In the genomic region with DNA sequence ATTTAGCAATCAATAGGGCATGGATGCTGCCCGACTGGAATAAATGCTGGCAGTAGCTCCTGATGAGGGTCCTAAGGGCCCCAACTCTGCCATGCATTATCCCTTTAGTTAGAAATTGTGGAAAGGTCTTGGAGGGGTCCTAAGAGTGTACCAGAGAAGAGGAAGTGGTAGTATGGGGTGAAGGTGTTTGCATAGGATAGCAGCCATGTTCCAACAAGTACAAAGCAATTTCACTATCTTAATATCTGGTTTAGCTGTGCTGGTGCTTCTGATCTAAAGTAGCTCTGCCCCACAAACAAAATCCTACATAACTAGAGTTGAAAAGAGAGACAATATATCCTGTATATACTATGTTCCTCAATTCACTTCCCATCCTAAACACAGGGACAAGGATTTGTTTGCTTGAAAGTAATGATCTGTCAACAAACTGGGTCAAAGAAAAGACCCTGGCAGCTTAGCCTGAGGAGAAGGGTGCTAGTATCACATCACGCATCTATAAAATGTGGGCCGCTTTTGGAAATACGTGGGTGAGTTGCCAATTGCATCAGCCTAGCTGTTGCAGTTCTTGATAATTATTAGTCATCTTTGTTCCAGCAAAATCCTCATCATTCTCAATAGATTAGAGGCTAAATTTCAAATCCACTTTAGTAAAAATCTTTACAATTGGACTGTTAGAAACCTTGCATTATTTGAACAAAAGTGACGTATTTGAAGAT, we compare ENCODE assay signal across 17 cellular contexts. TPM values are rescaled to one million over a fixed set of nuclear protein-coding genes. Genes with fewer than 3 reads are reported as not detected.
A peak's percentile ranks its signal among the peaks of the same experiment; 100 is the strongest.
DNase-seq lines count a peak whose midpoint lies in the region; ATAC-seq and TF ChIP-seq lines count a peak whose summit lies in the region.
"Had no signal": no experiment of that assay in that cellular context is flagged by ENCODE, and none has a peak within 500 bp of the region (broad histone marks: within the 10 kb centered on the region; RNA-seq: fewer than 3 reads in every experiment).

No MANE protein-coding gene starts in this region.

- no peak overlapping the region for H2BK120ac ChIP-seq in IMR-90 (ENCODE audit: low read depth, low read length)

- DNase-seq in IMR-90 (peak; percentile 16), cardiac fibroblast (ENCODE audit: low read depth in 2 of 2) (peak; percentile 64 to 65), KBM-7 (no peak), NCI-H345 treated with DMSO at 0.1 percent for 48 hours (lab: John Stamatoyannopoulos, UW; ENCODE audit: unreplicated experiment) (no peak), NCI-H128 (lab: John Stamatoyannopoulos, UW; ENCODE audit: unreplicated experiment) (no peak)
- peak; percentile 53 for DNase-seq in stimulated activated CD4-positive, alpha-beta T cell treated with anti-CD3 and anti-CD28 coated beads, Interleukin-1b, Interleukin-23, amount 100 ng/mL, for 48 hours
- DNase-seq: aorta, dorsolateral prefrontal cortex, foreskin keratinocyte, MV-4-11, right lobe of liver, trophoblast cell had no signal

- no peak for ATAC-seq in IMR-90 (ENCODE audit: low read depth)
- no peak for ATAC-seq in HG02840 (IDR thresholded peaks at IDR 0.05; ENCODE audit: low FRiP score, unreplicated experiment)
- ATAC-seq: foreskin keratinocyte, right lobe of liver had no signal

- no peaks in the 10 kb centered on the region for H3K9me3 ChIP-seq in IMR-90 (ENCODE audit: control insufficient read depth, insufficient read depth, low read length)
- H3K9me3 ChIP-seq: right lobe of liver, SJSA1 had no signal

- in situ Hi-C loops in IMR-90 (cut with MboI; ENCODE audit: low sequenced_read_pairs) (no loop called here), KBM-7 (cut with MboI; ENCODE audit: low pct_unique_long_range_greater_than_20kb, low sequenced_read_pairs) (loop anchor here (25.0 kb wide), 1 partner anchor 222 kb away; no protein-coding TSS in a partner anchor)

- H3K27me3 ChIP-seq in ACC112 (ENCODE audit: insufficient read depth, low read length), result no peaks in the 10 kb centered on the region
- no peaks in the 10 kb centered on the region; the same call in 1 of the 2 replicates for H3K27me3 ChIP-seq in IMR-90 (ENCODE audit: control insufficient read depth, insufficient read depth, low read length)
- H3K27me3 ChIP-seq: BLaER1 treated with 17β-estradiol and CSF1 and Interleukin-3, amounts not matched to agents 10 nM and 100 nM; dorsolateral prefrontal cortex; foreskin keratinocyte; neural progenitor cell; right lobe of liver; SJSA1 had no signal

- H4K20me1 ChIP-seq in IMR-90 (ENCODE audit: insufficient read depth, low read length), result no peaks in the 10 kb centered on the region
- H4K20me1 ChIP-seq: BLaER1 treated with 17β-estradiol and CSF1 and Interleukin-3, amounts not matched to agents 10 nM and 100 nM had no signal

- H3K79me1 ChIP-seq in IMR-90 (ENCODE audit: low read depth in 1 of 2, low read length in 2 of 2), result no peaks in the 10 kb centered on the region

- no peak overlapping the region for H4K91ac ChIP-seq in IMR-90 (ENCODE audit: insufficient read depth, low read depth, low read length)

- WGBS in IMR-90 (ENCODE audit: extremely low coverage in 2 of 2, insufficient read length in 1 of 2), 2 experiments, result no CpG with 5 or more reads among the region's 5 CpGs

- H2AFZ ChIP-seq in ACC112 (ENCODE audit: low read length, unreplicated experiment), result peak overlapping the region; percentile 79
- no peak overlapping the region for H2AFZ ChIP-seq in IMR-90 (replicated peaks; ENCODE audit: low read length, poor library complexity)
- H2AFZ ChIP-seq: neural progenitor cell had no signal

- dilution Hi-C loops in IMR-90 (cut with HindIII; ENCODE audit: low sequenced_read_pairs, unreplicated experiment), result no loop called here

- no peak overlapping the region for H4K5ac ChIP-seq in IMR-90 (ENCODE audit: low read depth, low read length)

- H2BK15ac ChIP-seq in IMR-90 (ENCODE audit: low read depth, low read length), result no peak overlapping the region

- H3K4ac ChIP-seq in IMR-90 (ENCODE audit: low read depth, low read length), result no peak overlapping the region

- no peak overlapping the region for H2AK9ac ChIP-seq in IMR-90 (replicated peaks; ENCODE audit: low read depth, low read length, poor library complexity)

- H3K36me3 ChIP-seq in ACC112 (ENCODE audit: insufficient read depth, low read length), result no peaks in the 10 kb centered on the region
- H3K36me3 ChIP-seq in IMR-90 (ENCODE audit: control insufficient read depth, insufficient read depth, low read length), result peaks cover 2% of the 10 kb centered on the region; the same call in 1 of the 2 replicates
- H3K36me3 ChIP-seq: neural progenitor cell, right lobe of liver, SJSA1 had no signal

- no peak for TF ChIP-seq CTCF in IMR-90 (conservative IDR thresholded peaks at IDR 0.05; ENCODE audit: low read depth, low read length)
- no peak for TF ChIP-seq CTCF in cardiac fibroblast (IDR thresholded peaks at IDR 0.05; ENCODE audit: low read depth, low read length)

- H3K14ac ChIP-seq in IMR-90 (replicated peaks; ENCODE audit: low read depth, low read length), result no peak overlapping the region

- H2BK20ac ChIP-seq in IMR-90 (ENCODE audit: low read depth, low read length), result no peak overlapping the region

- intact Hi-C loops in IMR-90 (cut with micrococcal nuclease), result loop anchor here (5.0 to 10.0 kb wide), 2 partner anchors 32 to 455 kb away; a partner anchor contains a TSS

- no peak overlapping the region for H3K4me3 ChIP-seq in ACC112 (ENCODE audit: low read depth, low read length)
- no peak overlapping the region for H3K4me3 ChIP-seq in IMR-90 (ENCODE audit: insufficient read depth, low read depth, low read length)
- H3K4me3 ChIP-seq in cardiac fibroblast (replicated peaks in 1 of 2; ENCODE audit: low read depth in 2 of 2, low read length in 2 of 2), result no peak overlapping the region
- H3K4me3 ChIP-seq: BLaER1 treated with 17β-estradiol and CSF1 and Interleukin-3, amounts not matched to agents 10 nM and 100 nM; dorsolateral prefrontal cortex; neural progenitor cell; right lobe of liver; SJSA1 had no signal

- no peak overlapping the region for H3K18ac ChIP-seq in IMR-90 (ENCODE audit: low read depth, low read length)

- no peak overlapping the region for H3K56ac ChIP-seq in IMR-90 (ENCODE audit: extremely low read depth, insufficient read depth, low read length)

- H3K4me1 ChIP-seq in ACC112 (ENCODE audit: control insufficient read depth, insufficient read depth, low read length, unreplicated experiment), result peaks cover 11% of the 10 kb centered on the region
- H3K4me1 ChIP-seq in IMR-90 (ENCODE audit: control insufficient read depth, insufficient read depth, low read length), result no peaks in the 10 kb centered on the region
- H3K4me1 ChIP-seq: foreskin keratinocyte, neural progenitor cell, right lobe of liver, SJSA1 had no signal

- H3K9me1 ChIP-seq in IMR-90 (ENCODE audit: insufficient read depth, low read length), result no peaks in the 10 kb centered on the region

- no peak overlapping the region for H4K8ac ChIP-seq in IMR-90 (ENCODE audit: low read depth in 2 of 2, low read length in 2 of 2)

- CTCF ChIA-PET in IMR-90 (lab: Yijun Ruan, JAX), result interaction anchor here (0.6 kb wide), 1 partner anchor 1254 kb away, joined by 3 read pairs; no protein-coding TSS in a partner anchor

- no peak overlapping the region for H3K23ac ChIP-seq in IMR-90 (ENCODE audit: low read depth, low read length)

- H2BK5ac ChIP-seq in IMR-90 (ENCODE audit: low read depth, low read length, poor library complexity, severe bottlenecking), result no peak overlapping the region

- no peak overlapping the region for H3K4me2 ChIP-seq in IMR-90 (ENCODE audit: low read depth, low read length)
- H3K4me2 ChIP-seq: neural progenitor cell had no signal

- H3K79me2 ChIP-seq in ACC112 (ENCODE audit: control insufficient read depth, insufficient read depth, low read length, unreplicated experiment), result no peaks in the 10 kb centered on the region

- no peak overlapping the region for H2AK5ac ChIP-seq in IMR-90 (ENCODE audit: low read depth, low read length)

- no TSS peak for BruUV-seq in IMR-90 (replicated peaks; lab: Mats Ljungman, UMichigan)

- H3K27ac ChIP-seq in ACC112 (ENCODE audit: low read depth, low read length), result peak overlapping the region; percentile 49
- no peak overlapping the region for H3K27ac ChIP-seq in IMR-90 (ENCODE audit: insufficient read depth, low read length)
- H3K27ac ChIP-seq: BLaER1 treated with 17β-estradiol and CSF1 and Interleukin-3, amounts not matched to agents 10 nM and 100 nM; foreskin keratinocyte; neural progenitor cell; right lobe of liver; SJSA1 had no signal

- no peak overlapping the region for H3K9ac ChIP-seq in IMR-90 (ENCODE audit: low read depth, low read length)
- H3K9ac ChIP-seq: BLaER1 treated with 17β-estradiol and CSF1 and Interleukin-3, amounts not matched to agents 10 nM and 100 nM; neural progenitor cell had no signal

- TF ChIP-seq RAD21 in IMR-90 (IDR thresholded peaks at IDR 0.05; ENCODE audit: low read length), result no peak

- POLR2A ChIA-PET in IMR-90 (lab: Charles Lee; ENCODE audit: unreplicated experiment), result no interaction called here

- TF ChIP-seq POLR2A in IMR-90 (IDR thresholded peaks at IDR 0.05; ENCODE audit: low read depth, low read length), result no peak

TF ChIP-seq in IMR-90, 13 proteins besides CTCF, POLR2A, EP300 and RAD21:
- TF ChIP-seq MAZ (IDR thresholded peaks at IDR 0.05; ENCODE audit: borderline replicate concordance, low read depth, low read length), result no peak
- TF ChIP-seq CEBPB (IDR thresholded peaks at IDR 0.05; ENCODE audit: low read depth, low read length), result peak; percentile 59

RNA-seq across cellular contexts. Expression of a gene that starts 33.4 kb away (rescaled TPM):
- total RNA-seq in IMR-90 (2012; rRNA removed), result 12.2 and 12.8 TPM in 2 replicates
- 4.4 and 5.6 TPM in 2 replicates for polyA plus RNA-seq in IMR-90 (2012; rRNA removed)
- 1.2 and 2.0 TPM in 2 replicates for polyA plus RNA-seq in IMR-90 (2012; cell fraction: cytosol; rRNA removed)
- polyA plus RNA-seq in IMR-90 (2012; cell fraction: nucleus; rRNA removed; ENCODE audit: low replicate concordance), result 2.4 and 17.7 TPM in 2 replicates

Comparison
In these comparisons a context has a peak if more than half of its experiments do, and no peak if none do; other contexts are left out.
1. DNase-seq: peak in IMR-90 (single experiment), cardiac fibroblast (2 of 2) and stimulated activated CD4-positive, alpha-beta T cell treated with anti-CD3 and anti-CD28 coated beads, Interleukin-1b, Interleukin-23, amount 100 ng/mL, for 48 hours (single experiment); none in KBM-7 (single experiment), NCI-H345 treated with DMSO at 0.1 percent for 48 hours (single experiment) and NCI-H128 (single experiment).